Comparison of ENCODE assay signal across 8 cellular contexts in the genomic region with DNA sequence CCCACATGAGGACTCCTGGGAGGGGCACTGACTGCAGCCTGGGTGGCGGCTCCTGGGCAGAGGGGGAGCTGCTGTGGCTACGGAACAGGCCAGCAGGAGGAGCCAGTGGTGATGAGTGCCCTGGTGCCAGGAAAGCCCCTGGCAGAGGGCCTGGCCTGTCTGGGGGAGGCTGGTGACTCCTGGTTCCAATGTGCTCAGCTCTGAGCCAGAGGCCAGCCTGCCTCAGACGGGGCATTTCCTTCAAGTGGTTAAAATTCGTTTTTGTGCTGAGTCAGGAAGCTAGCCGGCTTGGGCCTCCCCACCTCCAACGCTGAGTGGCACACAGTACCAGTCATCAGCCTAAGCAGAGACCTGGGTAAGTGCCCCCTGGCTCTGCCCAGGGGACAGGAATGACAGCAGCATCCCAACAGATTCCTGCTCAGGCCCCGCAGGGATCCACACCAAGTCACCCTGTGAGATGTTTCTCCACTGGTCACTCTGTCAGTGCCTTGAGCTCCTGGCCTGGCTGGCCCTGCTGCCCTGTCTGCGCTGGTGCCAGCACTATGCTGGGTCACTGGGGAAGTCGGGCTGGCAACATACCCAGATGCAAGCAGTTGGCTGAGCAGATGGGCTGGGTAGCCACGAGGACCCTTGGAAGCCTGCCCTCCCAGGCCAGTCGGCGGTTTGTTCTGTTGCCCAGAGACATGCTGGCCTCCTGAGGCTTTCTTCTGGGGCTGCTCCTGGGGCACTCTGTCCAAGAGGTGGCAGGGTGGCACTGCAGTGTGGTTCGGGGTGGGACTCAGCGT. TPM values are rescaled to one million over a fixed set of nuclear protein-coding genes. Genes with fewer than 3 reads are reported as not detected.
DNase-seq lines count a peak whose midpoint lies in the region; ATAC-seq and TF ChIP-seq lines count a peak whose summit lies in the region.

No MANE protein-coding gene starts in this region.

- POLR2A ChIA-PET in WTC11 (lab: Charles Lee): interaction anchor here (0.6 kb wide), 1 partner anchor 194 kb away, joined by 3 read pairs; no protein-coding TSS in a partner anchor

- no peaks in the 10 kb centered on the region for H3K9me3 ChIP-seq in endodermal cell (ENCODE audit: control insufficient read depth, low read length)
- H3K9me3 ChIP-seq in muscle layer of colon (ENCODE audit: low read length): no peaks in the 10 kb centered on the region
- no peaks in the 10 kb centered on the region for H3K9me3 ChIP-seq in upper lobe of left lung

- H3K27ac Mint-ChIP-seq in WTC11 (no peak overlapping the region), endodermal cell (no peak overlapping the region)

- H3K4me3 ChIP-seq in endodermal cell (ENCODE audit: low read length) (no peak overlapping the region), muscle layer of colon (ENCODE audit: low read depth in 1 of 2, low read length in 2 of 2) (no peak overlapping the region), upper lobe of left lung (no peak overlapping the region)

- TF ChIP-seq CTCF in WTC11 (IDR thresholded peaks at IDR 0.05): no peak
- TF ChIP-seq CTCF in endodermal cell (conservative IDR thresholded peaks at IDR 0.05): peak; percentile 69
- peak; percentile 46 to 77 (median 72) for TF ChIP-seq CTCF in upper lobe of left lung (IDR thresholded peaks at IDR 0.05)

- no peaks in the 10 kb centered on the region for H3K36me3 ChIP-seq in endodermal cell (ENCODE audit: control insufficient read depth, insufficient read depth, low read length)
- no peaks in the 10 kb centered on the region for H3K36me3 ChIP-seq in muscle layer of colon (ENCODE audit: insufficient read depth, low read length)
- no peaks in the 10 kb centered on the region for H3K36me3 ChIP-seq in upper lobe of left lung

- H3K27me3 ChIP-seq in endodermal cell (ENCODE audit: control insufficient read depth, insufficient read depth, low read length, poor library complexity, severe bottlenecking) (no peaks in the 10 kb centered on the region), muscle layer of colon (ENCODE audit: control insufficient read depth in 1 of 2, insufficient read depth in 2 of 2, low read length in 2 of 2) (no peaks in the 10 kb centered on the region), upper lobe of left lung (no peaks in the 10 kb centered on the region)

- ATAC-seq in HG02885 (IDR thresholded peaks at IDR 0.05; ENCODE audit: poor library complexity, unreplicated experiment) (peak; percentile 37), WTC11 (peak; percentile 84), upper lobe of left lung (ENCODE audit: low FRiP score in 2 of 2) (peak; percentile 71 to 84), GM18517 (IDR thresholded peaks at IDR 0.05; ENCODE audit: unreplicated experiment) (no peak)

- H3K4me1 ChIP-seq in endodermal cell (ENCODE audit: control insufficient read depth, insufficient read depth, low read length) (no peaks in the 10 kb centered on the region), muscle layer of colon (ENCODE audit: insufficient read depth, low read length) (peaks cover 58% of the 10 kb centered on the region), upper lobe of left lung (peaks cover 48 to 68% (median 56%) of the 10 kb centered on the region in 4 donors)

- no peaks in the 10 kb centered on the region for H3K9me3 Mint-ChIP-seq in WTC11
- no peaks in the 10 kb centered on the region for H3K9me3 Mint-ChIP-seq in endodermal cell

- H3K36me3 Mint-ChIP-seq in WTC11: no peaks in the 10 kb centered on the region; the same call in 1 of the 2 replicates
- H3K36me3 Mint-ChIP-seq in endodermal cell (ENCODE audit: low read depth): no peaks in the 10 kb centered on the region

- CTCF ChIA-PET in WTC11 (lab: Charles Lee): interaction anchor here (0.6 to 3.9 kb wide), 9 partner anchors 12 to 165 kb away, joined by 3 to 23 read pairs (median 4); no protein-coding TSS in a partner anchor

- no peaks in the 10 kb centered on the region for H3K4me1 Mint-ChIP-seq in WTC11
- H3K4me1 Mint-ChIP-seq in endodermal cell: no peaks in the 10 kb centered on the region

- 86% methylated on average over 12 to 14 of the region's 14 CpGs for WGBS in endodermal cell (ENCODE audit: insufficient coverage in 1 of 2, insufficient read length in 1 of 2), 2 experiments
- 25 to 26% methylated on average over 7 to 11 of the region's 14 CpGs for WGBS in upper lobe of left lung, 2 donors

- TF ChIP-seq EP300 in upper lobe of left lung (IDR thresholded peaks at IDR 0.05): peak in 1 of 4 donors; percentile 42

- H3K4me3 Mint-ChIP-seq in WTC11 (no peak overlapping the region), endodermal cell (no peak overlapping the region)

- peak; percentile 93 for DNase-seq in Daoy (ENCODE audit: low read depth)
- no peak for DNase-seq in WTC11 (ENCODE audit: low spot score)
- DNase-seq in endodermal cell: peak; percentile 77
- peak; percentile 81 to 88 for DNase-seq in upper lobe of left lung
- DNase-seq in NCI-H2029 (lab: John Stamatoyannopoulos, UW): no peak

- H3K27me3 Mint-ChIP-seq in WTC11 (ENCODE audit: low read depth): peaks cover 10% of the 10 kb centered on the region
- peaks cover 12% of the 10 kb centered on the region for H3K27me3 Mint-ChIP-seq in endodermal cell (ENCODE audit: insufficient read depth)

- H3K27ac ChIP-seq in endodermal cell (ENCODE audit: low read depth, low read length): no peak overlapping the region
- H3K27ac ChIP-seq in muscle layer of colon (ENCODE audit: low read depth, low read length): peak overlapping the region; percentile 13
- H3K27ac ChIP-seq in upper lobe of left lung: peak overlapping the region; percentile 75 to 84 (median 79)

- H3K9ac ChIP-seq in endodermal cell (ENCODE audit: extremely low read depth, low read length, poor library complexity, severe bottlenecking) (no peak overlapping the region), muscle layer of colon (ENCODE audit: low read length) (no peak overlapping the region)

- peak in 1 of 4 donors; percentile 15 for TF ChIP-seq POLR2A in upper lobe of left lung (IDR thresholded peaks at IDR 0.05)

TF ChIP-seq in WTC11, 78 proteins besides CTCF, POLR2A, EP300 and RAD21 (continues in another document):
- TF ChIP-seq SP1 (CRISPR knock-in tag; conservative IDR thresholded peaks at IDR 0.05) (no peak), ATF3 (CRISPR knock-in tag; conservative IDR thresholded peaks at IDR 0.05) (no peak), FOXP4 (CRISPR knock-in tag; IDR thresholded peaks at IDR 0.05) (no peak), JAZF1 (CRISPR knock-in tag; IDR thresholded peaks at IDR 0.05) (no peak), ESRRA (CRISPR knock-in tag; IDR thresholded peaks at IDR 0.05; ENCODE audit: borderline replicate concordance) (no peak), ZNF416 (CRISPR knock-in tag; IDR thresholded peaks at IDR 0.05) (no peak), MLX (CRISPR knock-in tag; IDR thresholded peaks at IDR 0.05) (no peak), PRRX2 (CRISPR knock-in tag; IDR thresholded peaks at IDR 0.05) (no peak)
- TF ChIP-seq, protein P1, sequence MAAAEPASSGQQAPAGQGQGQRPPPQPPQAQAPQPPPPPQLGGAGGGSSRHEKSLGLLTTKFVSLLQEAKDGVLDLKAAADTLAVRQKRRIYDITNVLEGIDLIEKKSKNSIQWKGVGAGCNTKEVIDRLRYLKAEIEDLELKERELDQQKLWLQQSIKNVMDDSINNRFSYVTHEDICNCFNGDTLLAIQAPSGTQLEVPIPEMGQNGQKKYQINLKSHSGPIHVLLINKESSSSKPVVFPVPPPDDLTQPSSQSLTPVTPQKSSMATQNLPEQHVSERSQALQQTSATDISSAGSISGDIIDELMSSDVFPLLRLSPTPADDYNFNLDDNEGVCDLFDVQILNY (CRISPR knock-in tag; IDR thresholded peaks at IDR 0.05): no peak

RNA-seq across cellular contexts. Expression of gene KLF11, which starts 7.1 kb away (rescaled TPM):
- 3.9 and 4.9 TPM in 2 replicates for total RNA-seq in Daoy (2014; rRNA removed; shearing (Covaris generic))
- total RNA-seq in WTC11 (2021): 8.8 to 14.4 TPM (median 13.7 TPM) in 3 replicates
- total RNA-seq in endodermal cell: 10 to 100 TPM in 1 of 2 donors, 1 to 10 TPM in 1; 9.3 to 13.1 TPM
- polyA plus RNA-seq in endodermal cell (2013, experiment 1 of 2): 11.6 TPM
- polyA plus RNA-seq in endodermal cell (2013, experiment 2 of 2): 11.6 TPM
- 10 to 100 TPM; 14.3 to 38.7 (median 23.4) TPM for total RNA-seq in upper lobe of left lung

RNA-seq across cellular contexts. Expression of gene CYS1, which starts 43.9 kb away (rescaled TPM):
- 2.1 and 5.1 TPM in 2 replicates for total RNA-seq in Daoy (2014; rRNA removed; shearing (Covaris generic))
- total RNA-seq in WTC11 (2021): 0.85 to 1.2 TPM (median 1.1 TPM) in 3 replicates
- total RNA-seq in endodermal cell: under 1 TPM; 0.29 to 0.44 TPM
- 0.14 TPM for polyA plus RNA-seq in endodermal cell (2013, experiment 1 of 2)
- polyA plus RNA-seq in endodermal cell (2013, experiment 2 of 2): 0.50 TPM
- total RNA-seq in upper lobe of left lung: 1 to 10 TPM; 1.0 to 8.2 (median 5.6) TPM

Comparison
In these comparisons a context has a peak if more than half of its experiments do, and no peak if none do; other contexts are left out.
1. DNase-seq: peak in Daoy (single experiment), endodermal cell (single experiment) and upper lobe of left lung (2 of 2); none in WTC11 (single experiment) and NCI-H2029 (single experiment).